In the genomic region with DNA sequence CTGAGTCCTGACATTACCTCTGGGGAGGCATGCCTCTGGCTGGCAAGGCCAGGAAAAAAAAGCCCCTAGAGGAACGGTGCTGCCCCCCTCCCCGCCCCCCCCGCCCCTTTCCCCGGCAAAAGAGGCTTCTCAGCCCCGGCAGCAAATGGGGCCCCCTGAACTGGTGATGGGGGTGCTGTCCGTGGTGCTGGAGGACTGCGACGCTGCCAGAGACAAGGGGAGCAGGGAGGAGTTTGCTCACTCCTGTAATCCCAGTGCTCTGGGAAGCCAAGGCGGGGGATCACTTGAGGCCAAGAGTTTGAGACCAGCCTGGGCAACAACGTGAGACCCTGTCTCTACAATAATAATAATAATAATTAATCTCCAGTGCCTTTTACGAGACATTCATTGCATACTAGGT, we compare ENCODE assay signal across 9 cellular contexts. TPM values are rescaled to one million over a fixed set of nuclear protein-coding genes. Genes with fewer than 3 reads are reported as not detected.
A peak's percentile ranks its signal among the peaks of the same experiment; 100 is the strongest.
DNase-seq lines count a peak whose midpoint lies in the region; ATAC-seq and TF ChIP-seq lines count a peak whose summit lies in the region.
"Had no signal": no experiment of that assay in that cellular context is flagged by ENCODE, and none has a peak within 500 bp of the region (broad histone marks: within the 10 kb centered on the region; RNA-seq: fewer than 3 reads in every experiment).

No MANE protein-coding gene starts in this region.

- in situ Hi-C loops in GM13976 (cut with MboI; ENCODE audit: low sequenced_read_pairs, unreplicated experiment): no loop called here

- no peak for ATAC-seq in mucosa of descending colon
- no peak for ATAC-seq in HG02884 (IDR thresholded peaks at IDR 0.05; ENCODE audit: unreplicated experiment)
- no peak for ATAC-seq in GM18868 (IDR thresholded peaks at IDR 0.05; ENCODE audit: unreplicated experiment)
- ATAC-seq in GM21717 (IDR thresholded peaks at IDR 0.05; ENCODE audit: unreplicated experiment): no peak

- H3K27me3 ChIP-seq in adipocyte (replicated peaks; ENCODE audit: control insufficient read depth, insufficient read depth, low read length): peaks cover 32% of the 10 kb centered on the region

- peaks cover 6% of the 10 kb centered on the region for H3K4me1 ChIP-seq in adipocyte (ENCODE audit: control insufficient read depth, insufficient read depth, low read length)
- no peaks in the 10 kb centered on the region for H3K4me1 ChIP-seq in mucosa of descending colon (ENCODE audit: low read depth)

- H3K4me3 ChIP-seq in adipocyte (ENCODE audit: low read length) (no peak overlapping the region), mucosa of descending colon (no peak overlapping the region)

- H3K9me3 ChIP-seq in adipocyte (ENCODE audit: control insufficient read depth, low read length) (no peaks in the 10 kb centered on the region), mucosa of descending colon (no peaks in the 10 kb centered on the region)

- intact Hi-C loops in mucosa of descending colon (cut with DNase I, micrococcal nuclease): no loop called here

- TF ChIP-seq CTCF in GM13976 (IDR thresholded peaks at IDR 0.05; ENCODE audit: borderline replicate concordance, control extremely low read depth, extremely low read depth, insufficient read depth, missing control alignments): no peak
- no peak for TF ChIP-seq CTCF in mucosa of descending colon (IDR thresholded peaks at IDR 0.05)

- H3K9ac ChIP-seq in adipocyte (ENCODE audit: low read length): no peak overlapping the region

- no peaks in the 10 kb centered on the region for H3K36me3 ChIP-seq in adipocyte (ENCODE audit: control insufficient read depth, insufficient read depth, low read length, severe bottlenecking)
- H3K36me3 ChIP-seq in mucosa of descending colon (ENCODE audit: low read depth): no peaks in the 10 kb centered on the region

- DNase-seq in GM13976 (ENCODE audit: low spot score) (peak; percentile 74), NOMO-1 (lab: John Stamatoyannopoulos, UW; ENCODE audit: unreplicated experiment in 2 of 2) (peak; percentile 63 to 75), adipocyte (ENCODE audit: low read depth) (peak; percentile 48), mucosa of descending colon (peak in 2 of 3 donors; percentile 38 to 40), NCI-H345 treated with DMSO at 0.1 percent for 48 hours (lab: John Stamatoyannopoulos, UW; ENCODE audit: unreplicated experiment) (no peak)
- DNase-seq: naive B cell had no signal

RNA-seq across cellular contexts. Expression of gene SRRM3, which starts 23.7 kb away (rescaled TPM):
- 1 to 10 TPM in 1 of 3 donors, under 1 TPM in 2; 0.43 to 3.2 (median 0.67) TPM for total RNA-seq in mucosa of descending colon
